ENCODE assay signal across 8 cellular contexts in genomic region chr14:70664698-70665447, GRCh38. TPM values are rescaled to one million over a fixed set of nuclear protein-coding genes. Genes with fewer than 3 reads are reported as not detected.
DNase-seq lines count a peak whose midpoint lies in the region; ATAC-seq and TF ChIP-seq lines count a peak whose summit lies in the region.

No MANE protein-coding gene starts in this region.

- H3K4me3 Mint-ChIP-seq in MCF 10A (ENCODE audit: unreplicated experiment): no peak overlapping the region

- no peak overlapping the region for H3K27ac Mint-ChIP-seq in MCF 10A (ENCODE audit: low read depth, unreplicated experiment)

- peak; percentile 14 for ATAC-seq in HG03064 (IDR thresholded peaks at IDR 0.05; ENCODE audit: low read depth, unreplicated experiment)

- H3K27me3 Mint-ChIP-seq in MCF 10A (ENCODE audit: insufficient read depth, unreplicated experiment): no peaks in the 10 kb centered on the region

- DNase-seq in breast epithelium (ENCODE audit: low spot score in 2 of 2) (peak in 1 of 2 donors; percentile 46), MCF 10A (ENCODE audit: unreplicated experiment) (no peak), colonic mucosa (no peak), COR-L47 (lab: John Stamatoyannopoulos, UW) (no peak), SW480 (ENCODE audit: low spot score) (no peak)
- no peak for DNase-seq in activated CD4-positive, alpha-beta T cell treated with anti-CD3 and anti-CD28 coated beads for 4 hours

- no peak for TF ChIP-seq POLR2A in breast epithelium (IDR thresholded peaks at IDR 0.05)

- H3K36me3 ChIP-seq in breast epithelium (no peaks in the 10 kb centered on the region), colonic mucosa (no peaks in the 10 kb centered on the region), urinary bladder (ENCODE audit: insufficient read depth) (no peaks in the 10 kb centered on the region)

- WGBS in urinary bladder: 76% methylated on average over 6 of the region's 6 CpGs

- H3K9me3 ChIP-seq in breast epithelium: no peaks in the 10 kb centered on the region
- no peaks in the 10 kb centered on the region for H3K9me3 ChIP-seq in colonic mucosa

- CTCF ChIA-PET in MCF 10A (lab: Yijun Ruan, JAX): interaction anchor here (1.3 kb wide), 1 partner anchor 49 kb away, joined by 3 read pairs; no protein-coding TSS in a partner anchor

- peaks cover 3 to 25% of the 10 kb centered on the region in 2 donors for H3K4me1 ChIP-seq in breast epithelium
- H3K4me1 ChIP-seq in colonic mucosa: no peaks in the 10 kb centered on the region
- H3K4me1 ChIP-seq in urinary bladder (ENCODE audit: insufficient read depth): no peaks in the 10 kb centered on the region

- no peaks in the 10 kb centered on the region for H3K9me3 Mint-ChIP-seq in MCF 10A (ENCODE audit: unreplicated experiment)

- H3K9ac ChIP-seq in colonic mucosa (ENCODE audit: low read depth in 2 of 2, low read length in 2 of 2): peak overlapping the region; percentile 3 to 30

- BruUV-seq in MCF 10A (replicated peaks; lab: Mats Ljungman, UMichigan): no TSS peak

- peaks cover 21% of the 10 kb centered on the region for H3K4me1 Mint-ChIP-seq in MCF 10A (ENCODE audit: insufficient read depth, unreplicated experiment)

- no peak overlapping the region for H3K4me3 ChIP-seq in breast epithelium
- H3K4me3 ChIP-seq in colonic mucosa: no peak overlapping the region
- no peak overlapping the region for H3K4me3 ChIP-seq in urinary bladder (ENCODE audit: low read depth, low read length)

- no peaks in the 10 kb centered on the region for H3K36me3 Mint-ChIP-seq in MCF 10A (ENCODE audit: insufficient read depth, unreplicated experiment)

- intact Hi-C loops in breast epithelium (cut with DNase I; ENCODE audit: low total_unique reads): no loop called here
- intact Hi-C loops in MCF 10A (cut with micrococcal nuclease): no loop called here
- intact Hi-C loops in colonic mucosa (cut with DNase I): no loop called here

- H3K27ac ChIP-seq in breast epithelium: peak overlapping the region; percentile 86 to 94
- peak overlapping the region; percentile 6 for H3K27ac ChIP-seq in colonic mucosa
- H3K27ac ChIP-seq in urinary bladder (ENCODE audit: low read depth): peak overlapping the region; percentile 11

- POLR2A ChIA-PET in MCF 10A (lab: Yijun Ruan, JAX): no interaction called here

- H3K27me3 ChIP-seq in breast epithelium (no peaks in the 10 kb centered on the region), colonic mucosa (no peaks in the 10 kb centered on the region)

- TF ChIP-seq CTCF in breast epithelium (IDR thresholded peaks at IDR 0.05) (no peak), MCF 10A (IDR thresholded peaks at IDR 0.05; ENCODE audit: unreplicated experiment) (no peak), colonic mucosa (IDR thresholded peaks at IDR 0.05) (no peak)

RNA-seq across cellular contexts. Expression of gene TTC9, which starts 23.2 kb away (rescaled TPM):
- total RNA-seq in breast epithelium: 1 to 10 TPM in 2 of 3 donors, under 1 TPM in 1; 0.48 to 7.5 (median 3.9) TPM
- 0.30 and 0.37 TPM in 2 replicates for total RNA-seq in MCF 10A (2022)
- under 1 TPM; 0.66 to 0.82 TPM for total RNA-seq in colonic mucosa
- total RNA-seq in urinary bladder: 1.7 TPM
- 0.96 TPM for polyA plus RNA-seq in urinary bladder

Comparison
In these comparisons a context has a peak if more than half of its experiments do, and no peak if none do; other contexts are left out.
1. H3K27ac ChIP-seq: peak in every context shown above with its lines; median percentile 90 in breast epithelium; 11 in urinary bladder; 6 in colonic mucosa.